ENCODE assay signal across 18 cellular contexts in the genomic region with DNA sequence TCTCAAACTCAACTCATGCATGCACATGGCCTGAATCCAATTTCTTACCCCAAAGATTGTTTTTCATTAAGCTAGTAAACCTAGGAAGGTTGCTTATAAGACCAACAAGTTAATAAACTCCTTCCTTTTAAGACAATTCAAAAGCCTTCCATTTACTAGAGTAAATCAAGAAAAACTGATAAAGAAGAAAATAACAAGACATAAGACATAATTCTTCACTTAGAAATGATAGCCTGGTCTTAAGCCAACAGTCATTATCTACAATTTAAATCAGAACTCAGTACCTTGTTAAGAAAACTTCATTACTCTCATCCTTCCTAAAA.
"Had no signal": no experiment of that assay in that cellular context is flagged by ENCODE, and none has a peak within 500 bp of the region (broad histone marks: within the 10 kb centered on the region; RNA-seq: fewer than 3 reads in every experiment).

No MANE protein-coding gene starts in this region.

- H3K27me3 ChIP-seq: dorsolateral prefrontal cortex, gastrocnemius medialis, heart right ventricle, neural progenitor cell, ovary, tibial nerve, upper lobe of right lung had no signal

- H3K9ac ChIP-seq: neural progenitor cell had no signal

- H3K36me3 ChIP-seq: gastrocnemius medialis, heart right ventricle, ovary, upper lobe of right lung had no signal

- H3K4me2 ChIP-seq: neural progenitor cell, smooth muscle cell had no signal

- H3K4me3 ChIP-seq: dorsolateral prefrontal cortex, gastrocnemius medialis, heart right ventricle, mucosa of descending colon, neural progenitor cell, ovary, smooth muscle cell, tibial nerve, upper lobe of right lung had no signal

- H3K4me1 ChIP-seq: gastrocnemius medialis had no signal

- H3K9me3 ChIP-seq: gastrocnemius medialis, heart right ventricle, mucosa of descending colon, ovary, tibial nerve, upper lobe of right lung had no signal

- DNase-seq: cortex of kidney; dorsolateral prefrontal cortex; effector CD8-positive, alpha-beta T cell; gastrocnemius medialis; heart right ventricle; hypothalamus; mammary epithelial cell; mucosa of descending colon; naive thymus-derived CD8-positive, alpha-beta T cell; nucleus accumbens; ovary; right cardiac atrium; stimulated activated CD4-positive, alpha-beta T cell treated with anti-CD3 and anti-CD28 coated beads, Interleukin-4, amount 100 ng/mL, for 24 hours; upper lobe of right lung had no signal

- ATAC-seq: gastrocnemius medialis; heart right ventricle; naive thymus-derived CD8-positive, alpha-beta T cell; right cardiac atrium; stimulated activated memory B cell treated with anti-CD40 and anti-IgM and Interleukin-4, amounts not matched to agents 10 μg/mL and 1 μg/mL and 100 μg/mL, for 72 hours; upper lobe of right lung had no signal

- H3K27ac ChIP-seq: dorsolateral prefrontal cortex, gastrocnemius medialis, heart right ventricle, neural progenitor cell, ovary, tibial nerve, upper lobe of right lung had no signal

- H2AFZ ChIP-seq: neural progenitor cell had no signal
